11 cellular contexts compared by ENCODE assay signal in genomic region chr17:39791296-39791992, GRCh38. TPM values are rescaled to one million over a fixed set of nuclear protein-coding genes. Genes with fewer than 3 reads are reported as not detected.
DNase-seq lines count a peak whose midpoint lies in the region; ATAC-seq, FAIRE-seq and TF ChIP-seq lines count a peak whose summit lies in the region.
"Had no signal": no experiment of that assay in that cellular context is flagged by ENCODE, and none has a peak within 500 bp of the region (broad histone marks: within the 10 kb centered on the region; RNA-seq: fewer than 3 reads in every experiment).

No MANE protein-coding gene starts in this region.

- H3K4me2 ChIP-seq in GM23338 (no peak overlapping the region), HepG2 (ENCODE audit: low read depth, low read length) (no peak overlapping the region)

- no peak overlapping the region for H3K27ac Mint-ChIP-seq in GM23338
- H3K27ac Mint-ChIP-seq in stimulated activated naive B cell treated with anti-CD40 and anti-IgM and Interleukin-4, amounts not matched to agents 10 μg/mL and 1 μg/mL and 100 μg/mL, for 72 hours: peak overlapping the region; percentile 91
- H3K27ac Mint-ChIP-seq in HFFc6: no peak overlapping the region

- no peaks in the 10 kb centered on the region for H3K36me3 Mint-ChIP-seq in GM23338 (ENCODE audit: low read depth)
- H3K36me3 Mint-ChIP-seq in stimulated activated naive B cell treated with anti-CD40 and anti-IgM and Interleukin-4, amounts not matched to agents 10 μg/mL and 1 μg/mL and 100 μg/mL, for 72 hours: peaks cover 49 to 65% of the 10 kb centered on the region in 2 donors
- no peaks in the 10 kb centered on the region for H3K36me3 Mint-ChIP-seq in HFFc6 (ENCODE audit: low read depth)

- H3K4me3 ChIP-seq in GM23338: no peak overlapping the region
- H3K4me3 ChIP-seq in effector memory CD4-positive, alpha-beta T cell (ENCODE audit: insufficient read depth, low read depth, low read length, poor library complexity, severe bottlenecking): no peak overlapping the region
- H3K4me3 ChIP-seq in HepG2 (replicated peaks in 1 of 3; ENCODE audit: insufficient read depth in 1 of 3, low read depth in 2 of 3, low read length in 3 of 3): no peak overlapping the region
- H3K4me3 ChIP-seq: left ventricle myocardium inferior had no signal

- H3K9ac ChIP-seq in HepG2 (ENCODE audit: insufficient read depth, low read depth, low read length): no peak overlapping the region

- no peak for TF ChIP-seq POLR2A in HepG2 (IDR thresholded peaks at IDR 0.05; ENCODE audit: insufficient read depth in 1 of 2, low read depth in 2 of 2, low read length in 2 of 2)

- no peaks in the 10 kb centered on the region for H4K20me1 ChIP-seq in GM23338 (replicated peaks; ENCODE audit: insufficient read depth)
- no peaks in the 10 kb centered on the region for H4K20me1 ChIP-seq in HepG2 (ENCODE audit: insufficient read depth, low read length)

- TF ChIP-seq CTCF in GM23338 (conservative IDR thresholded peaks at IDR 0.05; ENCODE audit: low read depth in 2 of 2): no peak
- no peak for TF ChIP-seq CTCF in HepG2 (CRISPR knock-in tag; IDR thresholded peaks at IDR 0.05)
- no peak for TF ChIP-seq CTCF in HFFc6 (IDR thresholded peaks at IDR 0.05)

- BruUV-seq in HepG2 (replicated peaks; lab: Mats Ljungman, UMichigan): no TSS peak

- DNase-seq in GM23338 (ENCODE audit: low spot score): peak; percentile 26
- peak; percentile 67 for DNase-seq in activated CD4-positive, alpha-beta T cell treated with anti-CD3 and anti-CD28 coated beads for 48 hours
- peak in 1 of 3 donors; percentile 24 for DNase-seq in effector memory CD4-positive, alpha-beta T cell
- DNase-seq in stimulated activated naive B cell treated with anti-CD40 and anti-IgM and Interleukin-4, amounts not matched to agents 10 μg/mL and 1 μg/mL and 100 μg/mL, for 72 hours: peak; percentile 39
- DNase-seq in HepG2 (ENCODE audit: low spot score): no peak
- DNase-seq in HFFc6: no peak
- DNase-seq in NOMO-1 treated with DMSO at 0.1 percent for 48 hours (lab: John Stamatoyannopoulos, UW; ENCODE audit: unreplicated experiment): no peak
- DNase-seq: amniotic stem cell, left ventricle myocardium inferior, occipital lobe had no signal

- no peak for ATAC-seq in GM23338
- ATAC-seq in stimulated activated naive B cell treated with anti-CD40 and anti-IgM and Interleukin-4, amounts not matched to agents 10 μg/mL and 1 μg/mL and 100 μg/mL, for 72 hours (replicated peaks): peak; percentile 58 to 59
- no peak for ATAC-seq in HepG2
- ATAC-seq: Panc1 had no signal

- intact Hi-C loops in HepG2 (cut with micrococcal nuclease; ENCODE audit: unreplicated experiment): no loop called here

- H3F3A ChIP-seq in GM23338 (replicated peaks; ENCODE audit: low read depth): no peaks in the 10 kb centered on the region

- TF ChIP-seq RAD21 in HepG2 (CRISPR knock-in tag; IDR thresholded peaks at IDR 0.05): no peak

- H3K9me3 ChIP-seq in effector memory CD4-positive, alpha-beta T cell (ENCODE audit: control insufficient read depth, low read length): no peaks in the 10 kb centered on the region
- no peaks in the 10 kb centered on the region for H3K9me3 ChIP-seq in HepG2 (ENCODE audit: low read length)
- H3K9me3 ChIP-seq: left ventricle myocardium inferior had no signal

- H3K36me3 ChIP-seq in GM23338 (ENCODE audit: insufficient read depth) (no peaks in the 10 kb centered on the region), HepG2 (replicated peaks in 1 of 2; ENCODE audit: control insufficient read depth in 1 of 2, insufficient read depth in 2 of 2, low read length in 2 of 2) (no peaks in the 10 kb centered on the region)
- peaks cover 16% of the 10 kb centered on the region for H3K36me3 ChIP-seq in effector memory CD4-positive, alpha-beta T cell (ENCODE audit: control insufficient read depth, insufficient read depth, low read length)
- H3K36me3 ChIP-seq: left ventricle myocardium inferior had no signal

- H3K4me1 ChIP-seq in GM23338 (ENCODE audit: insufficient read depth) (no peaks in the 10 kb centered on the region), HepG2 (ENCODE audit: insufficient read depth, low read length) (no peaks in the 10 kb centered on the region)
- peaks cover 49% of the 10 kb centered on the region for H3K4me1 ChIP-seq in effector memory CD4-positive, alpha-beta T cell (ENCODE audit: control insufficient read depth, insufficient read depth, low read length, poor library complexity, severe bottlenecking)
- H3K4me1 ChIP-seq: left ventricle myocardium inferior had no signal

- no peaks in the 10 kb centered on the region for H3K27me3 ChIP-seq in GM23338 (ENCODE audit: insufficient read depth)
- no peaks in the 10 kb centered on the region for H3K27me3 ChIP-seq in effector memory CD4-positive, alpha-beta T cell (replicated peaks; ENCODE audit: control insufficient read depth, insufficient read depth, low read length, poor library complexity, severe bottlenecking)
- no peaks in the 10 kb centered on the region; a peak in 1 of 5 replicates for H3K27me3 ChIP-seq in HepG2 (ENCODE audit: control insufficient read depth in 1 of 2, insufficient read depth in 2 of 2, low read length in 2 of 2)

- in situ Hi-C loops in HepG2 (cut with HindIII; ENCODE audit: extremely low pct_ligation_motif_present, low pct_unique_long_range_greater_than_20kb): no loop called here

- H3K79me2 ChIP-seq in GM23338 (replicated peaks; ENCODE audit: insufficient read depth) (no peaks in the 10 kb centered on the region), HepG2 (ENCODE audit: insufficient read depth, low read length) (no peaks in the 10 kb centered on the region)

- H3K9me3 Mint-ChIP-seq in GM23338: no peaks in the 10 kb centered on the region
- no peaks in the 10 kb centered on the region for H3K9me3 Mint-ChIP-seq in stimulated activated naive B cell treated with anti-CD40 and anti-IgM and Interleukin-4, amounts not matched to agents 10 μg/mL and 1 μg/mL and 100 μg/mL, for 72 hours
- H3K9me3 Mint-ChIP-seq in HFFc6: no peaks in the 10 kb centered on the region

- H3K27me3 Mint-ChIP-seq in GM23338 (ENCODE audit: insufficient read depth, low read depth, poor library complexity) (no peaks in the 10 kb centered on the region), HFFc6 (ENCODE audit: insufficient read depth) (peaks cover 19% of the 10 kb centered on the region)
- no peaks in the 10 kb centered on the region for H3K27me3 Mint-ChIP-seq in stimulated activated naive B cell treated with anti-CD40 and anti-IgM and Interleukin-4, amounts not matched to agents 10 μg/mL and 1 μg/mL and 100 μg/mL, for 72 hours

- peaks cover 7% of the 10 kb centered on the region; the same call in 1 of the 3 replicates for H3K4me1 Mint-ChIP-seq in GM23338
- peaks cover 43 to 77% of the 10 kb centered on the region in 2 donors for H3K4me1 Mint-ChIP-seq in stimulated activated naive B cell treated with anti-CD40 and anti-IgM and Interleukin-4, amounts not matched to agents 10 μg/mL and 1 μg/mL and 100 μg/mL, for 72 hours
- H3K4me1 Mint-ChIP-seq in HFFc6 (ENCODE audit: low read depth): no peaks in the 10 kb centered on the region

- no peak for FAIRE-seq in HepG2 (lab: Jason Lieb, UNC)

- POLR2A ChIA-PET in HepG2 (lab: Yijun Ruan, JAX): no interaction called here

- CTCF ChIA-PET in HepG2 (lab: Yijun Ruan, JAX; ENCODE audit: low intra/inter-chr PET ratio, low total read pairs): no interaction called here

- no peak overlapping the region for H2AFZ ChIP-seq in GM23338
- no peak overlapping the region for H2AFZ ChIP-seq in HepG2 (ENCODE audit: low read length)

- H3K27ac ChIP-seq in GM23338 (ENCODE audit: low read depth) (no peak overlapping the region), HepG2 (ENCODE audit: extremely low read length, insufficient read depth, low read length) (no peak overlapping the region)
- peak overlapping the region; percentile 63 for H3K27ac ChIP-seq in effector memory CD4-positive, alpha-beta T cell (ENCODE audit: insufficient read depth, low read length, poor library complexity, severe bottlenecking)
- H3K27ac ChIP-seq: left ventricle myocardium inferior had no signal

- H3K9me2 ChIP-seq in GM23338 (ENCODE audit: insufficient read depth): no peaks in the 10 kb centered on the region

- WGBS in HepG2 (ENCODE audit: low lambda C conversion rate): 61% methylated on average over 4 of the region's 4 CpGs

- TF ChIP-seq EP300 in HepG2 (IDR thresholded peaks at IDR 0.05; ENCODE audit: low read depth in 2 of 2, low read length in 2 of 2): no peak
- no peak for TF ChIP-seq EP300 in HepG2 (CRISPR knock-in tag; IDR thresholded peaks at IDR 0.05; ENCODE audit: borderline replicate concordance)

- no peak overlapping the region for H3K4me3 Mint-ChIP-seq in GM23338
- H3K4me3 Mint-ChIP-seq in stimulated activated naive B cell treated with anti-CD40 and anti-IgM and Interleukin-4, amounts not matched to agents 10 μg/mL and 1 μg/mL and 100 μg/mL, for 72 hours: peak overlapping the region; percentile 51 to 70
- H3K4me3 Mint-ChIP-seq in HFFc6: no peak overlapping the region

RNA-seq across cellular contexts. Expression of gene GRB7, which starts 53.7 kb away (rescaled TPM):
- 23.1 and 28.9 TPM in 2 replicates for total RNA-seq in GM23338 (2014; rRNA removed; shearing (Covaris generic))
- polyA plus RNA-seq in GM23338 (2016; fragmentation: Nextera tagmentation; extraction: Ambion mirVana) (12.8 and 13.1 TPM in 2 replicates), HepG2 (2011; rRNA removed) (77.7 and 92.3 TPM in 2 replicates)
- total RNA-seq in HepG2 (2016; rRNA removed; fragmentation: Illumina TruSeq; extraction: Trizol): 41.7 and 60.2 TPM in 2 replicates
- 17.9 and 20.4 TPM in 2 replicates for total RNA-seq in HepG2 (2016; cell fraction: cytosol; rRNA removed; fragmentation: Illumina TruSeq; extraction: Trizol; ENCODE audit: low read depth)
- total RNA-seq in HepG2 (2016; cell fraction: insoluble cytoplasmic fraction; rRNA removed; fragmentation: Illumina TruSeq; extraction: Trizol): 38.5 and 64.6 TPM in 2 replicates
- 31.4 and 31.5 TPM in 2 replicates for total RNA-seq in HepG2 (2016; cell fraction: membrane; rRNA removed; fragmentation: Illumina TruSeq; extraction: Trizol)
- total RNA-seq in HepG2 (2016; cell fraction: nucleus; rRNA removed; fragmentation: Illumina TruSeq; extraction: Trizol): 57.0 and 59.4 TPM in 2 replicates
- 36.7 and 60.1 TPM in 2 replicates for polyA plus RNA-seq in HepG2 (2011; cell fraction: cytosol; rRNA removed)
- polyA plus RNA-seq in HepG2 (2011; cell fraction: nucleus; rRNA removed): 319 and 344 TPM in 2 replicates
- 60.9 and 73.8 TPM in 2 replicates for polyA plus RNA-seq in HepG2 (2012)
- 8.5 and 8.6 TPM in 2 replicates for polyA plus RNA-seq in HepG2 (2016; cell fraction: cytosol; fragmentation: Illumina TruSeq; extraction: Trizol; ENCODE audit: low read depth)
- polyA plus RNA-seq in HepG2 (2016; cell fraction: insoluble cytoplasmic fraction; fragmentation: Illumina TruSeq; extraction: Trizol; ENCODE audit: low read depth): 45.6 and 58.3 TPM in 2 replicates
- 13.3 and 14.8 TPM in 2 replicates for polyA plus RNA-seq in HepG2 (2016; cell fraction: membrane; fragmentation: Illumina TruSeq; extraction: Trizol; ENCODE audit: low read depth)
- 147 and 156 TPM in 2 replicates for polyA plus RNA-seq in HepG2 (2016; cell fraction: nucleus; fragmentation: Illumina TruSeq; extraction: Trizol; ENCODE audit: insufficient read depth, low read depth)
- 9.1 and 160 TPM in 2 replicates for polyA minus RNA-seq in HepG2 (2011; rRNA and poly(A)+ RNA removed; ENCODE audit: low replicate concordance)
- polyA minus RNA-seq in HepG2 (2011; cell fraction: cytosol; rRNA and poly(A)+ RNA removed): 55.8 and 65.9 TPM in 2 replicates
- 80.7 and 95.9 TPM in 2 replicates for polyA minus RNA-seq in HepG2 (2011; cell fraction: nucleus; rRNA and poly(A)+ RNA removed)
- total RNA-seq in HFFc6 (2021; fragmentation: NEBNext Ultra II Directional; extraction: Animal tissue kit (Norgen Biotek cat#: 25700)): not detected
- total RNA-seq: occipital lobe had no signal

Comparison
In these comparisons a context has a peak if more than half of its experiments do, and no peak if none do; other contexts are left out.
1. ATAC-seq: peak in stimulated activated naive B cell treated with anti-CD40 and anti-IgM and Interleukin-4, amounts not matched to agents 10 μg/mL and 1 μg/mL and 100 μg/mL, for 72 hours (2 of 2); none in GM23338 (single experiment) and HepG2 (single experiment).
2. DNase-seq: peak in GM23338 (single experiment), activated CD4-positive, alpha-beta T cell treated with anti-CD3 and anti-CD28 coated beads for 48 hours (single experiment) and stimulated activated naive B cell treated with anti-CD40 and anti-IgM and Interleukin-4, amounts not matched to agents 10 μg/mL and 1 μg/mL and 100 μg/mL, for 72 hours (single experiment); none in HepG2 (single experiment), HFFc6 (single experiment) and NOMO-1 treated with DMSO at 0.1 percent for 48 hours (single experiment).
3. H3K4me3 Mint-ChIP-seq: peak in stimulated activated naive B cell treated with anti-CD40 and anti-IgM and Interleukin-4, amounts not matched to agents 10 μg/mL and 1 μg/mL and 100 μg/mL, for 72 hours (2 of 2); none in GM23338 (single experiment) and HFFc6 (single experiment).
4. RNA of gene GRB7, which starts 53.7 kb away (total RNA-seq): 17.9 to 64.6 TPM in HepG2 and 23.1 to 28.9 TPM in GM23338; not detected in HFFc6; every median in the first group is over 10 times any median in the second.